19 cellular contexts compared by ENCODE assay signal in genomic region chr3:151034303-151034702, GRCh38.
"Had no signal": no experiment of that assay in that cellular context is flagged by ENCODE, and none has a peak within 500 bp of the region (broad histone marks: within the 10 kb centered on the region; RNA-seq: fewer than 3 reads in every experiment).

No MANE protein-coding gene starts in this region.

- H3K27me3 ChIP-seq: gastrocnemius medialis, pancreas, testis, transverse colon had no signal

- H3K4me1 ChIP-seq: gastrocnemius medialis, left ventricle myocardium inferior, lower lobe of right lung, pancreas, testis, transverse colon had no signal

- H3K4me1 Mint-ChIP-seq: memory B cell, naive B cell had no signal

- H3K36me3 ChIP-seq: gastrocnemius medialis, left ventricle myocardium inferior, lower lobe of right lung, pancreas, transverse colon had no signal

- H3K36me3 Mint-ChIP-seq: memory B cell, naive B cell had no signal

- H3K4me3 ChIP-seq: gastrocnemius medialis, left ventricle myocardium inferior, lower lobe of right lung, pancreas, testis, transverse colon had no signal

- DNase-seq: effector memory CD4-positive, alpha-beta T cell; gastrocnemius medialis; kidney; left cardiac atrium; left ventricle myocardium inferior; lower lobe of right lung; naive B cell; occipital lobe; pancreas; right cardiac atrium; small intestine; stimulated activated CD4-positive, alpha-beta T cell treated with anti-CD3 and anti-CD28 coated beads, Interleukin-12 subunit alpha, Interleukin-12 subunit beta, amount 100 ng/mL, for 4 hours; testis; transverse colon had no signal

- H3K9me3 ChIP-seq: gastrocnemius medialis, left ventricle myocardium inferior, lower lobe of right lung, pancreas, testis, transverse colon had no signal

- FAIRE-seq: endometrium, kidney, pancreas, small intestine had no signal

- H3K9me3 Mint-ChIP-seq: memory B cell; nephron; stimulated activated naive CD8-positive, alpha-beta T cell treated with anti-CD3 and anti-CD28 coated beads, Interleukin-15, Interleukin-2, amounts not matched to agents 100 ng/mL and 50 ng/mL, for 24 hours had no signal

- H3K4me3 Mint-ChIP-seq: memory B cell; naive B cell; nephron; stimulated activated naive CD8-positive, alpha-beta T cell treated with anti-CD3 and anti-CD28 coated beads, Interleukin-15, Interleukin-2, amounts not matched to agents 100 ng/mL and 50 ng/mL, for 24 hours had no signal

- H3K27me3 Mint-ChIP-seq: memory B cell; naive B cell; progenitor cell of endocrine pancreas; stimulated activated naive CD8-positive, alpha-beta T cell treated with anti-CD3 and anti-CD28 coated beads, Interleukin-15, Interleukin-2, amounts not matched to agents 100 ng/mL and 50 ng/mL, for 24 hours had no signal

- H3K27ac ChIP-seq: gastrocnemius medialis, left ventricle myocardium inferior, lower lobe of right lung, pancreas, testis, transverse colon had no signal

- ATAC-seq: gastrocnemius medialis, left cardiac atrium, lower lobe of right lung, pancreas, right cardiac atrium had no signal

- H3K27ac Mint-ChIP-seq: memory B cell; naive B cell; nephron; progenitor cell of endocrine pancreas; stimulated activated naive CD8-positive, alpha-beta T cell treated with anti-CD3 and anti-CD28 coated beads, Interleukin-15, Interleukin-2, amounts not matched to agents 100 ng/mL and 50 ng/mL, for 24 hours had no signal
